In genomic region chr19:35030257-35031071, GRCh38 we compare ENCODE assay signal across 8 cellular contexts. TPM values are rescaled to one million over a fixed set of nuclear protein-coding genes. Genes with fewer than 3 reads are reported as not detected.
A peak's percentile ranks its signal among the peaks of the same experiment; 100 is the strongest.
DNase-seq lines count a peak whose midpoint lies in the region; ATAC-seq and TF ChIP-seq lines count a peak whose summit lies in the region.

Gene SCN1B, plus strand, starts transcription at chr19:35030470. Its CDS starts 351 bp downstream, at chr19:35030821.

- DNase-seq in DMS 273 (lab: John Stamatoyannopoulos, UW; ENCODE audit: unreplicated experiment), result peak; percentile 90
- DNase-seq in activated CD4-positive, alpha-beta T cell treated with anti-CD3 and anti-CD28 coated beads, Interleukin-2, amount 50 U/mL, for 24 hours (ENCODE audit: low read depth in 1 of 2, low spot score in 1 of 2), result peak; percentile 41
- peak in 1 of 2 donors; percentile 92 for DNase-seq in lower leg skin (ENCODE audit: low spot score in 2 of 2)
- DNase-seq in stimulated activated CD4-positive, alpha-beta T cell treated with anti-CD3 and anti-CD28 coated beads, TNF-alpha, amount 100 ng/mL, for 24 hours (ENCODE audit: low read depth in 3 of 3), result peak; percentile 32 to 70 (median 41)
- no peak for DNase-seq in NCI-H187 (lab: John Stamatoyannopoulos, UW)

- peak within 1 kb of the TSS; percentile 55 for H3K4me3 Mint-ChIP-seq in dendritic cell treated with granulocyte-macrophage colony-stimulating factor and Interleukin-4, amounts not matched to agents 40 ng/mL and 50 ng/mL, for 4 days

- no peaks in the 10 kb centered on the region for H3K9me3 Mint-ChIP-seq in dendritic cell treated with granulocyte-macrophage colony-stimulating factor and Interleukin-4, amounts not matched to agents 40 ng/mL and 50 ng/mL, for 4 days

- no peak within 1 kb of the TSS for H3K27ac Mint-ChIP-seq in dendritic cell treated with granulocyte-macrophage colony-stimulating factor and Interleukin-4, amounts not matched to agents 40 ng/mL and 50 ng/mL, for 4 days

- no peaks in the 10 kb centered on the region for H3K4me1 ChIP-seq in Loucy (ENCODE audit: insufficient read depth, low read length, poor library complexity, severe bottlenecking)

- intact Hi-C loops in dendritic cell treated with granulocyte-macrophage colony-stimulating factor and Interleukin-4, amounts not matched to agents 40 ng/mL and 50 ng/mL, for 4 days (cut with micrococcal nuclease), result no loop called here
- intact Hi-C loops in lower leg skin (cut with DNase I; ENCODE audit: low total_unique reads), result no loop called here

- no peaks in the 10 kb centered on the region for H3K9me2 ChIP-seq in Loucy (replicated peaks; ENCODE audit: low read depth, low read length)

- peak within 1 kb of the TSS; percentile 44 for H3K4me3 ChIP-seq in Loucy (ENCODE audit: low read length, poor library complexity, severe bottlenecking)
- peak within 1 kb of the TSS; percentile 48 for H3K4me3 ChIP-seq in lower leg skin (ENCODE audit: low read depth, poor library complexity, severe bottlenecking)

- H3K27me3 ChIP-seq in Loucy (ENCODE audit: insufficient read depth, low read length, poor library complexity, severe bottlenecking), result peaks cover 11% of the 10 kb centered on the region

- peak within 1 kb of the TSS; percentile 24 for H3K4me2 ChIP-seq in Loucy (ENCODE audit: low read depth, low read length, poor library complexity, severe bottlenecking)

- ATAC-seq in GM21423 (IDR thresholded peaks at IDR 0.05; ENCODE audit: unreplicated experiment), result no peak

- H3K4me1 Mint-ChIP-seq in dendritic cell treated with granulocyte-macrophage colony-stimulating factor and Interleukin-4, amounts not matched to agents 40 ng/mL and 50 ng/mL, for 4 days (ENCODE audit: low read depth), result peaks cover 14% of the 10 kb centered on the region

- H3K9ac ChIP-seq in Loucy (ENCODE audit: low read depth, low read length, poor library complexity, severe bottlenecking), result no peak within 1 kb of the TSS

- H3K79me2 ChIP-seq in Loucy (ENCODE audit: insufficient read depth, low read length), result no peaks in the 10 kb centered on the region

- no peak for TF ChIP-seq POLR2A in lower leg skin (IDR thresholded peaks at IDR 0.05)

- H3K9me3 ChIP-seq in Loucy (ENCODE audit: insufficient read depth, low read depth, low read length), result no peaks in the 10 kb centered on the region

- peaks cover 50% of the 10 kb centered on the region for H3K27me3 Mint-ChIP-seq in dendritic cell treated with granulocyte-macrophage colony-stimulating factor and Interleukin-4, amounts not matched to agents 40 ng/mL and 50 ng/mL, for 4 days

- no peaks in the 10 kb centered on the region for H4K20me1 ChIP-seq in Loucy (ENCODE audit: insufficient read depth, low read length, poor library complexity, severe bottlenecking)

- TF ChIP-seq CTCF in Loucy (conservative IDR thresholded peaks at IDR 0.05; ENCODE audit: low read length), result no peak
- no peak for TF ChIP-seq CTCF in lower leg skin (IDR thresholded peaks at IDR 0.05)

- H3K36me3 ChIP-seq in Loucy (ENCODE audit: insufficient read depth, low read length), result peaks cover 21% of the 10 kb centered on the region; the same call in 1 of the 2 replicates

- H3K36me3 Mint-ChIP-seq in dendritic cell treated with granulocyte-macrophage colony-stimulating factor and Interleukin-4, amounts not matched to agents 40 ng/mL and 50 ng/mL, for 4 days (ENCODE audit: low read depth), result peaks cover 31% of the 10 kb centered on the region

- WGBS in lower leg skin, 2 donors, result 0% methylated on average over 26 to 47 of the region's 118 CpGs

- no peak within 1 kb of the TSS for H2AFZ ChIP-seq in Loucy (ENCODE audit: low read length)

- H3F3A ChIP-seq in Loucy (ENCODE audit: low read depth), result no peaks in the 10 kb centered on the region

RNA-seq across cellular contexts. Expression of gene SCN1B, which starts in this region (rescaled TPM):
- total RNA-seq in lower leg skin, result 1 to 10 TPM; 1.1 to 4.4 (median 3.0) TPM

Comparison
In these comparisons a context has a peak if more than half of its experiments do, and no peak if none do; other contexts are left out.
1. DNase-seq: peak in DMS 273 (single experiment), activated CD4-positive, alpha-beta T cell treated with anti-CD3 and anti-CD28 coated beads, Interleukin-2, amount 50 U/mL, for 24 hours (2 of 2) and stimulated activated CD4-positive, alpha-beta T cell treated with anti-CD3 and anti-CD28 coated beads, TNF-alpha, amount 100 ng/mL, for 24 hours (3 of 3); none in NCI-H187 (0 of 2).